Comparison of ENCODE assay signal across 13 cellular contexts in genomic region chr5:97098864-97099454, GRCh38. TPM values are rescaled to one million over a fixed set of nuclear protein-coding genes. Genes with fewer than 3 reads are reported as not detected.
DNase-seq lines count a peak whose midpoint lies in the region; ATAC-seq, FAIRE-seq and TF ChIP-seq lines count a peak whose summit lies in the region.
"Had no signal": no experiment of that assay in that cellular context is flagged by ENCODE, and none has a peak within 500 bp of the region (broad histone marks: within the 10 kb centered on the region; RNA-seq: fewer than 3 reads in every experiment).

No MANE protein-coding gene starts in this region.

- H3K27ac ChIP-seq in thoracic aorta = no peak overlapping the region
- H3K27ac ChIP-seq in RWPE1 = no peak overlapping the region

- peaks cover 1% of the 10 kb centered on the region for H3K36me3 Mint-ChIP-seq in activated naive CD4-positive, alpha-beta T cell treated with anti-CD3 and anti-CD28 coated beads, Interleukin-2, amount 50 U/mL, for 24 hours
- H3K36me3 Mint-ChIP-seq in chondrocyte (ENCODE audit: low read depth) = no peaks in the 10 kb centered on the region

- DNase-seq in activated naive CD4-positive, alpha-beta T cell treated with Interleukin-2 at 50 U/mL for 16 hours = no peak
- DNase-seq in chondrocyte (ENCODE audit: low spot score) = no peak
- DNase-seq in left kidney (ENCODE audit: low read depth, low spot score) = peak; percentile 94
- no peak for DNase-seq in thoracic aorta (ENCODE audit: low spot score)
- no peak for DNase-seq in islet precursor cell
- DNase-seq in RCC 7860 (ENCODE audit: low spot score) = no peak
- DNase-seq in RWPE1 (ENCODE audit: low spot score) = no peak
- DNase-seq: left colon; NK-92 treated with Interleukin-12 subunit alpha and Interleukin-12 subunit beta, amount 100 ng/mL, for 24 hours; small intestine had no signal

- peak overlapping the region; percentile 37 for H3K4me3 ChIP-seq in thoracic aorta

- TF ChIP-seq CTCF in chondrocyte (IDR thresholded peaks at IDR 0.05) = no peak
- TF ChIP-seq CTCF in thoracic aorta (IDR thresholded peaks at IDR 0.05) = no peak
- TF ChIP-seq CTCF in RWPE1 (conservative IDR thresholded peaks at IDR 0.05; ENCODE audit: low read depth) = no peak

- POLR2A ChIA-PET in RWPE1 (lab: Yijun Ruan, JAX; ENCODE audit: low non-redundant PET) = no interaction called here

- no peak overlapping the region for H3K4me3 Mint-ChIP-seq in activated naive CD4-positive, alpha-beta T cell treated with anti-CD3 and anti-CD28 coated beads, Interleukin-2, amount 50 U/mL, for 24 hours
- peak overlapping the region; percentile 49 for H3K4me3 Mint-ChIP-seq in chondrocyte (ENCODE audit: unreplicated experiment)

- H3K36me3 ChIP-seq in thoracic aorta = no peaks in the 10 kb centered on the region

- H3K4me1 Mint-ChIP-seq in activated naive CD4-positive, alpha-beta T cell treated with anti-CD3 and anti-CD28 coated beads, Interleukin-2, amount 50 U/mL, for 24 hours = peaks cover 8% of the 10 kb centered on the region
- H3K4me1 Mint-ChIP-seq in chondrocyte (ENCODE audit: low read depth) = peaks cover 62% of the 10 kb centered on the region

- CTCF ChIA-PET in RWPE1 (lab: Yijun Ruan, JAX) = no interaction called here

- FAIRE-seq in RCC 7860 (lab: Jason Lieb, UNC) = no peak
- FAIRE-seq: bronchial epithelial cell, small intestine had no signal

- H3K9me3 ChIP-seq in thoracic aorta = no peaks in the 10 kb centered on the region

- H3K4me1 ChIP-seq in thoracic aorta (ENCODE audit: control insufficient read depth in 1 of 2, low read depth in 2 of 2) = peaks cover 0 to 10% of the 10 kb centered on the region in 2 donors

- H3K27ac Mint-ChIP-seq in activated naive CD4-positive, alpha-beta T cell treated with anti-CD3 and anti-CD28 coated beads, Interleukin-2, amount 50 U/mL, for 24 hours = peak overlapping the region; percentile 75
- peak overlapping the region; percentile 19 for H3K27ac Mint-ChIP-seq in chondrocyte (ENCODE audit: unreplicated experiment)

- ATAC-seq in thoracic aorta (ENCODE audit: insufficient number of reproducible peaks, low FRiP score, low read depth) = no peak
- ATAC-seq: left colon had no signal

- no peaks in the 10 kb centered on the region for H3K9me3 Mint-ChIP-seq in activated naive CD4-positive, alpha-beta T cell treated with anti-CD3 and anti-CD28 coated beads, Interleukin-2, amount 50 U/mL, for 24 hours
- no peaks in the 10 kb centered on the region for H3K9me3 Mint-ChIP-seq in chondrocyte (ENCODE audit: low read depth)

- no peaks in the 10 kb centered on the region for H3K27me3 Mint-ChIP-seq in activated naive CD4-positive, alpha-beta T cell treated with anti-CD3 and anti-CD28 coated beads, Interleukin-2, amount 50 U/mL, for 24 hours
- H3K27me3 Mint-ChIP-seq in chondrocyte (ENCODE audit: low read depth) = no peaks in the 10 kb centered on the region

- no peaks in the 10 kb centered on the region for H3K27me3 ChIP-seq in thoracic aorta (replicated peaks; ENCODE audit: insufficient read depth)

RNA-seq across cellular contexts. Expression of gene LIX1, which starts 43.5 kb away (rescaled TPM):
- total RNA-seq in chondrocyte = 0.12 to 0.20 TPM in 2 of 3 replicates, not detected in the other
- not detected for total RNA-seq in thoracic aorta
- total RNA-seq: A673, bronchial epithelial cell had no signal
